26 cellular contexts compared by ENCODE assay signal in the genomic region with DNA sequence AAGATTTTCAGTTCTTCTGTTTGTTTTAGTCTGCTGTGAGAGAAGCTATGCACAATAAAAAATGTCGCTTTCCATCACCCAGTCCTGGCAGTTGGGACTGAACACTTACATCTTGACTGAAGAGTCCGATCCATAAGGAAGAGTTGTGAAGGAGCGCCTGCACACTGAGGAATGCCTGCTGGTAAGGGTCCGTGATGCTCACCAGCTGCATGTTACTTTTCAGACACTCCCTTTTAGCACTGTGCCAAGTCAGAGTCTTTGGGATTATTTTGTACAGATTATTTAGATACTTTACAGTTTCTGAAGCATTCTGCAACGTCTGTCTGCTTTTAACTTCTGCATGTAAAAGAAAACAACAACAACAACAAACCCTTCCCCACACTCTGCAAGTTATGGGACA.
"Had no signal": no experiment of that assay in that cellular context is flagged by ENCODE, and none has a peak within 500 bp of the region (broad histone marks: within the 10 kb centered on the region; RNA-seq: fewer than 3 reads in every experiment).

No MANE protein-coding gene starts in this region.

- H3K27me3 Mint-ChIP-seq: memory B cell; naive thymus-derived CD4-positive, alpha-beta T cell; progenitor cell of endocrine pancreas; stimulated activated memory B cell treated with anti-CD40 and anti-IgM and Interleukin-4, amounts not matched to agents 10 μg/mL and 1 μg/mL and 100 μg/mL, for 72 hours; stimulated activated naive CD8-positive, alpha-beta T cell treated with anti-CD3 and anti-CD28 coated beads, Interleukin-15, Interleukin-2, amounts not matched to agents 100 ng/mL and 50 ng/mL, for 24 hours had no signal

- H3K4me1 ChIP-seq: left ventricle myocardium inferior, right atrium auricular region, right lobe of liver, suprapubic skin, tibial nerve, upper lobe of left lung, vagina had no signal

- H3K27ac ChIP-seq: left ventricle myocardium inferior, ovary, right atrium auricular region, right lobe of liver, suprapubic skin, tibial nerve, upper lobe of left lung, vagina had no signal

- H3K36me3 ChIP-seq: left ventricle myocardium inferior, ovary, right atrium auricular region, right lobe of liver, tibial nerve, upper lobe of left lung, vagina had no signal

- DNase-seq: hypothalamus; immature natural killer cell; kidney; left colon; left ventricle myocardium inferior; midbrain; mucosa of descending colon; naive thymus-derived CD4-positive, alpha-beta T cell; ovary; right lobe of liver; stimulated activated CD4-positive, alpha-beta T cell treated with anti-CD3 and anti-CD28 coated beads, Interleukin-1b, Interleukin-23, amount 100 ng/mL, for 48 hours; stimulated activated CD4-positive, alpha-beta T cell treated with anti-CD3 and anti-CD28 coated beads, Interleukin-2, amount 100 ng/mL, for 48 hours; stimulated activated CD4-positive, alpha-beta T cell treated with anti-CD3 and anti-CD28 coated beads, Interleukin-4, amount 100 ng/mL, for 4 hours; stimulated activated CD8-positive, alpha-beta memory T cell treated with anti-CD3 and anti-CD28 coated beads, Interleukin-4, amount 100 ng/mL, for 48 hours; upper lobe of left lung had no signal

- H3K4me1 Mint-ChIP-seq: immature natural killer cell; memory B cell; neural crest cell; stimulated activated memory B cell treated with anti-CD40 and anti-IgM and Interleukin-4, amounts not matched to agents 10 μg/mL and 1 μg/mL and 100 μg/mL, for 72 hours had no signal

- H3K9me3 Mint-ChIP-seq: immature natural killer cell; memory B cell; naive thymus-derived CD4-positive, alpha-beta T cell; nephron; neural crest cell; stimulated activated memory B cell treated with anti-CD40 and anti-IgM and Interleukin-4, amounts not matched to agents 10 μg/mL and 1 μg/mL and 100 μg/mL, for 72 hours; stimulated activated naive CD8-positive, alpha-beta T cell treated with anti-CD3 and anti-CD28 coated beads, Interleukin-15, Interleukin-2, amounts not matched to agents 100 ng/mL and 50 ng/mL, for 24 hours had no signal

- H3K4me2 ChIP-seq: smooth muscle cell had no signal

- H3K27ac Mint-ChIP-seq: immature natural killer cell; memory B cell; naive thymus-derived CD4-positive, alpha-beta T cell; nephron; progenitor cell of endocrine pancreas; stimulated activated memory B cell treated with anti-CD40 and anti-IgM and Interleukin-4, amounts not matched to agents 10 μg/mL and 1 μg/mL and 100 μg/mL, for 72 hours; stimulated activated naive CD8-positive, alpha-beta T cell treated with anti-CD3 and anti-CD28 coated beads, Interleukin-15, Interleukin-2, amounts not matched to agents 100 ng/mL and 50 ng/mL, for 24 hours had no signal

- H3K9me3 ChIP-seq: left ventricle myocardium inferior, mucosa of descending colon, ovary, right atrium auricular region, right lobe of liver, suprapubic skin, tibial nerve, upper lobe of left lung, vagina had no signal

- H3K27me3 ChIP-seq: ovary, right atrium auricular region, right lobe of liver, suprapubic skin, tibial nerve, upper lobe of left lung, vagina had no signal

- ATAC-seq: left colon; mucosa of descending colon; naive thymus-derived CD4-positive, alpha-beta T cell; right lobe of liver; stimulated activated memory B cell treated with anti-CD40 and anti-IgM and Interleukin-4, amounts not matched to agents 10 μg/mL and 1 μg/mL and 100 μg/mL, for 72 hours had no signal

- H3K4me3 Mint-ChIP-seq: immature natural killer cell; memory B cell; naive thymus-derived CD4-positive, alpha-beta T cell; nephron; neural crest cell; stimulated activated memory B cell treated with anti-CD40 and anti-IgM and Interleukin-4, amounts not matched to agents 10 μg/mL and 1 μg/mL and 100 μg/mL, for 72 hours; stimulated activated naive CD8-positive, alpha-beta T cell treated with anti-CD3 and anti-CD28 coated beads, Interleukin-15, Interleukin-2, amounts not matched to agents 100 ng/mL and 50 ng/mL, for 24 hours had no signal

- H3K4me3 ChIP-seq: left ventricle myocardium inferior, mucosa of descending colon, ovary, right atrium auricular region, right lobe of liver, smooth muscle cell, suprapubic skin, tibial nerve, upper lobe of left lung, vagina had no signal
